1 cellular context compared by ENCODE assay signal in genomic region chr5:39240750-39241149, GRCh38.
TF ChIP-seq lines count a peak whose summit lies in the region.

No MANE protein-coding gene starts in this region.

TF ChIP-seq in K562, 482 proteins besides CTCF, POLR2A, EP300 and RAD21 (continued from another document):
- TF ChIP-seq ZHX1 (conservative IDR thresholded peaks at IDR 0.05; ENCODE audit: low read length): no peak
TF ChIP-seq in K562: peak in this region for 3.
